In genomic region chr13:92966341-92966740, GRCh38 we compare ENCODE assay signal across 28 cellular contexts.
DNase-seq lines count a peak whose midpoint lies in the region; ATAC-seq, FAIRE-seq and TF ChIP-seq lines count a peak whose summit lies in the region.
"Had no signal": no experiment of that assay in that cellular context is flagged by ENCODE, and none has a peak within 500 bp of the region (broad histone marks: within the 10 kb centered on the region; RNA-seq: fewer than 3 reads in every experiment).

No MANE protein-coding gene starts in this region.

- FAIRE-seq in H1 (lab: Jason Lieb, UNC): no peak
- FAIRE-seq: A204.1, G401.6, GM12878, GM12892, GM18507 had no signal

- no peak overlapping the region for H3K4me3 Mint-ChIP-seq in GM23338
- H3K4me3 Mint-ChIP-seq: CD14-positive monocyte; CD4-positive, alpha-beta memory T cell; CD4-positive, CD25-positive, alpha-beta regulatory T cell; CD8-positive, alpha-beta memory T cell had no signal

- no peaks in the 10 kb centered on the region for H3K79me1 ChIP-seq in H1 (ENCODE audit: low read depth, low read length)

- H3K4me2 ChIP-seq in GM23338: no peak overlapping the region
- H3K4me2 ChIP-seq in H1 (ENCODE audit: insufficient read depth in 1 of 2, low read depth in 2 of 2, low read length in 2 of 2): no peak overlapping the region
- H3K4me2 ChIP-seq in OCI-LY7 (ENCODE audit: low read length): no peak overlapping the region
- H3K4me2 ChIP-seq: BLaER1 had no signal

- TF ChIP-seq RAD21 in H1 (IDR thresholded peaks at IDR 0.05 in 1 of 2, conservative IDR thresholded peaks at IDR 0.05 in 1 of 2; ENCODE audit: low read depth in 2 of 2, low read length in 2 of 2): no peak

- no peaks in the 10 kb centered on the region; a peak in 1 of 4 replicates for H3K9me3 ChIP-seq in H1 (ENCODE audit: insufficient read depth in 2 of 2, low read depth in 1 of 2, low read length in 1 of 2)
- no peaks in the 10 kb centered on the region for H3K9me3 ChIP-seq in OCI-LY7 (ENCODE audit: low read length)
- H3K9me3 ChIP-seq: BE2C had no signal

- no peak overlapping the region for H2BK15ac ChIP-seq in H1 (ENCODE audit: low read length)

- H3K27me3 ChIP-seq in GM23338 (ENCODE audit: insufficient read depth) (no peaks in the 10 kb centered on the region), H1 (replicated peaks in 1 of 4; ENCODE audit: control insufficient read depth in 3 of 4, extremely low read depth in 1 of 4, insufficient read depth in 3 of 4, low read length in 3 of 4) (no peaks in the 10 kb centered on the region)
- H3K27me3 ChIP-seq: BE2C, BLaER1 had no signal

- H3K9me2 ChIP-seq in GM23338 (ENCODE audit: insufficient read depth) (peaks cover 3% of the 10 kb centered on the region; the same call in 1 of the 2 replicates), OCI-LY7 (ENCODE audit: insufficient read depth, low read length) (no peaks in the 10 kb centered on the region)

- H2BK20ac ChIP-seq in H1 (ENCODE audit: low read length): no peak overlapping the region

- no peak overlapping the region for H3K9ac ChIP-seq in H1 (replicated peaks in 1 of 4; ENCODE audit: extremely low read depth in 1 of 4, low read depth in 3 of 4, low read length in 3 of 4)
- H3K9ac ChIP-seq: BLaER1 had no signal

- H2BK120ac ChIP-seq in H1 (replicated peaks; ENCODE audit: low read depth, low read length): no peak overlapping the region

- TF ChIP-seq EP300 in H1 (IDR thresholded peaks at IDR 0.05; ENCODE audit: borderline replicate concordance in 1 of 2, low read depth in 2 of 2, low read length in 2 of 2): no peak

- H4K20me1 ChIP-seq in GM23338 (replicated peaks; ENCODE audit: insufficient read depth): no peaks in the 10 kb centered on the region
- H4K20me1 ChIP-seq in H1 (replicated peaks in 1 of 2; ENCODE audit: control insufficient read depth in 1 of 2, insufficient read depth in 2 of 2, low read length in 2 of 2): no peaks in the 10 kb centered on the region
- no peaks in the 10 kb centered on the region for H4K20me1 ChIP-seq in OCI-LY7 (ENCODE audit: insufficient read depth, low read length)
- H4K20me1 ChIP-seq: BLaER1 had no signal

- H2AFZ ChIP-seq in GM23338 (peak overlapping the region; percentile 88), H1 (ENCODE audit: low read length) (0 out of 2 replicates have a peak overlapping the region, but pooled peaks have one; percentile 1), OCI-LY7 (ENCODE audit: low read length) (no peak overlapping the region)

- BruUV-seq in OCI-LY7 (replicated peaks; lab: Mats Ljungman, UMichigan): no TSS peak

- H4K8ac ChIP-seq in H1 (ENCODE audit: extremely low read depth, insufficient read depth, low read length): no peak overlapping the region

- H3K27me3 Mint-ChIP-seq in GM23338 (ENCODE audit: insufficient read depth, low read depth, poor library complexity): peaks cover 2% of the 10 kb centered on the region
- H3K27me3 Mint-ChIP-seq: CD4-positive, alpha-beta memory T cell; CD4-positive, CD25-positive, alpha-beta regulatory T cell; CD8-positive, alpha-beta memory T cell had no signal

- H3K23ac ChIP-seq in H1 (ENCODE audit: insufficient read length): no peak overlapping the region

- no peak overlapping the region for H3K56ac ChIP-seq in H1 (replicated peaks; ENCODE audit: insufficient read length, low read depth, low read length)

- no peak overlapping the region for H3K18ac ChIP-seq in H1 (ENCODE audit: extremely low read depth, low read length)

- no peak overlapping the region for H2BK5ac ChIP-seq in H1 (ENCODE audit: low read depth, low read length)

- POLR2A ChIA-PET in H1 (lab: Charles Lee; ENCODE audit: partially characterized antibody) (no interaction called here), OCI-LY7 (lab: Charles Lee) (interaction anchor here (1.1 kb wide), 1 partner anchor 9 kb away, joined by 4 read pairs; no protein-coding TSS in a partner anchor)

- peaks cover 8% of the 10 kb centered on the region; the same call in 2 of the 3 replicates for H3K9me3 Mint-ChIP-seq in GM23338

- peak; percentile 11 for DNase-seq in ELF-1 (ENCODE audit: low read depth, low spot score)
- peak; percentile 0 for DNase-seq in GM23338 (ENCODE audit: low spot score)
- DNase-seq in H1 (ENCODE audit: low read depth in 1 of 2, low spot score in 2 of 2): no peak
- no peak for DNase-seq in GM03348 (ENCODE audit: low spot score)
- DNase-seq in OCI-LY7 (ENCODE audit: low spot score): no peak
- DNase-seq: 8988T; ACHN; BE2C; C1 segment of cervical spinal cord; CD4-positive, alpha-beta memory T cell; CD4-positive, CD25-positive, alpha-beta regulatory T cell; CD8-positive, alpha-beta memory T cell; COR-L47; DMS 273 treated with DMSO at 0.1 percent for 48 hours; DMS153; DMS53; DMS79; DND-41; EL; GF-D8 had no signal

- H3K4me1 ChIP-seq in GM23338 (ENCODE audit: insufficient read depth) (0 out of 2 replicates have a peak, but pooled peaks cover 4% of the 10 kb centered on the region), H1 (replicated peaks in 1 of 4; ENCODE audit: control insufficient read depth in 3 of 4, insufficient read depth in 4 of 4, low read length in 3 of 4) (no peaks in the 10 kb centered on the region), OCI-LY7 (ENCODE audit: insufficient read depth, low read length, poor library complexity, severe bottlenecking) (no peaks in the 10 kb centered on the region)
- H3K4me1 ChIP-seq: BE2C, BLaER1 had no signal

- TF ChIP-seq POLR2A in H1 (IDR thresholded peaks at IDR 0.05; ENCODE audit: control extremely low read depth in 1 of 2, low read depth in 2 of 2, low read length in 2 of 2): no peak

- no peak overlapping the region for H4K91ac ChIP-seq in H1 (replicated peaks; ENCODE audit: insufficient read length, low read length)

- no peak overlapping the region for H2AK5ac ChIP-seq in H1 (ENCODE audit: low read depth, low read length)

- H3K23me2 ChIP-seq in H1 (ENCODE audit: low read depth, low read length): no peaks in the 10 kb centered on the region

- H3K4me3 ChIP-seq in GM23338 (no peak overlapping the region), H1 (ENCODE audit: extremely low read depth in 1 of 4, insufficient read depth in 2 of 4, low read depth in 3 of 4, low read length in 4 of 4) (no peak overlapping the region), OCI-LY7 (ENCODE audit: low read depth, low read length, poor library complexity, severe bottlenecking) (no peak overlapping the region)
- H3K4me3 ChIP-seq: BLaER1, GM12878 had no signal

- no peak overlapping the region for H3K14ac ChIP-seq in H1 (ENCODE audit: insufficient read length)

- no peaks in the 10 kb centered on the region for H3K36me3 ChIP-seq in GM23338 (ENCODE audit: insufficient read depth)
- H3K36me3 ChIP-seq in H1 (ENCODE audit: control insufficient read depth in 2 of 4, insufficient read depth in 4 of 4, low read length in 3 of 4): no peaks in the 10 kb centered on the region
- H3K36me3 ChIP-seq in OCI-LY7 (ENCODE audit: insufficient read depth, low read length): no peaks in the 10 kb centered on the region
- H3K36me3 ChIP-seq: BE2C, BLaER1 had no signal

- H2BK12ac ChIP-seq in H1 (ENCODE audit: low read depth, low read length): no peak overlapping the region

- peaks cover 6% of the 10 kb centered on the region for H3K36me3 Mint-ChIP-seq in GM23338 (ENCODE audit: low read depth)
- H3K36me3 Mint-ChIP-seq: CD14-positive monocyte; CD4-positive, alpha-beta memory T cell; CD4-positive, CD25-positive, alpha-beta regulatory T cell had no signal

- ATAC-seq in GM23338: no peak
- no peak for ATAC-seq in HG03039 (IDR thresholded peaks at IDR 0.05; ENCODE audit: unreplicated experiment)
- ATAC-seq: GM12878 had no signal

- CTCF ChIA-PET in H1 (lab: Charles Lee; ENCODE audit: partially characterized antibody): interaction anchor here (1.0 to 1.2 kb wide), 3 partner anchors 69 to 1693 kb away, joined by 3 read pairs; no protein-coding TSS in a partner anchor
- CTCF ChIA-PET in OCI-LY7 (lab: Charles Lee; ENCODE audit: unreplicated experiment): no interaction called here

- no peaks in the 10 kb centered on the region for H3K4me1 Mint-ChIP-seq in GM23338
- H3K4me1 Mint-ChIP-seq: CD14-positive monocyte; CD4-positive, alpha-beta memory T cell; CD4-positive, CD25-positive, alpha-beta regulatory T cell; CD8-positive, alpha-beta memory T cell had no signal

- intact Hi-C loops in OCI-LY7 (cut with micrococcal nuclease; ENCODE audit: unreplicated experiment): no loop called here

- 92% methylated on average over 8 of the region's 8 CpGs; no CpG with 5 or more reads in 1 of the 2 experiments for WGBS in H1 (ENCODE audit: extremely low coverage in 1 of 2, insufficient coverage in 1 of 2, insufficient read length in 1 of 2, insufficient replicate concordance in 2 of 2, low coverage in 1 of 2, low lambda C conversion rate in 2 of 2, missing lambda C conversion rate in 1 of 2), 2 experiments

- no peak overlapping the region for H4K5ac ChIP-seq in H1 (ENCODE audit: insufficient read length, low read depth, low read length)

- no peaks in the 10 kb centered on the region for H3K79me2 ChIP-seq in GM23338 (replicated peaks; ENCODE audit: insufficient read depth)
- H3K79me2 ChIP-seq in H1 (ENCODE audit: control insufficient read depth in 1 of 2, insufficient read depth in 2 of 2, low read length in 2 of 2): no peaks in the 10 kb centered on the region
- H3K79me2 ChIP-seq in OCI-LY7 (ENCODE audit: insufficient read depth, low read depth, low read length): no peaks in the 10 kb centered on the region

- TF ChIP-seq CTCF in GM23338 (conservative IDR thresholded peaks at IDR 0.05; ENCODE audit: low read depth in 2 of 2) (no peak), H1 (IDR thresholded peaks at IDR 0.05; ENCODE audit: control extremely low read depth in 1 of 3, insufficient read depth in 1 of 3, low read depth in 1 of 3, low read length in 3 of 3) (no peak), OCI-LY7 (conservative IDR thresholded peaks at IDR 0.05; ENCODE audit: low read length) (no peak)

- H3K27ac Mint-ChIP-seq in GM23338: no peak overlapping the region
- H3K27ac Mint-ChIP-seq: CD14-positive monocyte; CD4-positive, alpha-beta memory T cell; CD4-positive, CD25-positive, alpha-beta regulatory T cell; CD8-positive, alpha-beta memory T cell had no signal

- no peaks in the 10 kb centered on the region for H3F3A ChIP-seq in GM23338 (replicated peaks; ENCODE audit: low read depth)

- H3K4ac ChIP-seq in H1 (replicated peaks; ENCODE audit: insufficient read length, low read depth, low read length): no peak overlapping the region

- H3K27ac ChIP-seq in GM23338 (ENCODE audit: low read depth) (no peak overlapping the region), H1 (ENCODE audit: low read depth, low read length) (no peak overlapping the region), OCI-LY7 (ENCODE audit: low read depth, low read length, poor library complexity, severe bottlenecking) (no peak overlapping the region)
- H3K27ac ChIP-seq: BLaER1 had no signal

TF ChIP-seq in GM23338, 12 proteins besides CTCF, POLR2A, EP300 and RAD21 (continues in another document):
- TF ChIP-seq POLR2AphosphoS5 (IDR thresholded peaks at IDR 0.05; ENCODE audit: low read depth) (no peak), ZNF114 (CRISPR knock-in tag; IDR thresholded peaks at IDR 0.05) (no peak), EZH2phosphoT487 (IDR thresholded peaks at IDR 0.05; ENCODE audit: unreplicated experiment) (no peak)

TF ChIP-seq in H1, 55 proteins besides CTCF, POLR2A, EP300 and RAD21 (continues in another document):
- TF ChIP-seq CTBP2 (IDR thresholded peaks at IDR 0.05; ENCODE audit: borderline replicate concordance, insufficient read depth, insufficient read length, low read length): no peak

Comparison
In these comparisons a context has a peak if more than half of its experiments do, and no peak if none do; other contexts are left out.
1. DNase-seq: peak in ELF-1 (single experiment) and GM23338 (single experiment); none in H1 (0 of 2), GM03348 (single experiment) and OCI-LY7 (single experiment).